ENCODE assay signal across 25 cellular contexts in genomic region chr7:114409750-114410149, GRCh38. TPM values are rescaled to one million over a fixed set of nuclear protein-coding genes. Genes with fewer than 3 reads are reported as not detected.
DNase-seq lines count a peak whose midpoint lies in the region; ATAC-seq and TF ChIP-seq lines count a peak whose summit lies in the region.
"Had no signal": no experiment of that assay in that cellular context is flagged by ENCODE, and none has a peak within 500 bp of the region (broad histone marks: within the 10 kb centered on the region; RNA-seq: fewer than 3 reads in every experiment).

No MANE protein-coding gene starts in this region.

- no peaks in the 10 kb centered on the region for H3K9me3 Mint-ChIP-seq in progenitor cell of endocrine pancreas (ENCODE audit: low read depth)
- H3K9me3 Mint-ChIP-seq: activated CD8-positive, alpha-beta T cell treated with anti-CD3 and anti-CD28 coated beads for 36 hours; activated T-cell treated with anti-CD3 and anti-CD28 coated beads, Interleukin-2, amount 50 U/mL, for 24 hours; neural progenitor cell; T-helper 2 cell treated with Interferon-gamma antibody and Interleukin-4, amounts not matched to agents 5 μg/mL and 100 μg/mL, for 36 hours had no signal

- TF ChIP-seq CTCF in RWPE2 (IDR thresholded peaks at IDR 0.05; ENCODE audit: poor library complexity, severe bottlenecking) (no peak), progenitor cell of endocrine pancreas (IDR thresholded peaks at IDR 0.05; ENCODE audit: unreplicated experiment) (no peak)

- no peak overlapping the region for H3K4me3 ChIP-seq in RWPE2 (ENCODE audit: severe bottlenecking)
- H3K4me3 ChIP-seq: colonic mucosa, gastrocnemius medialis, mucosa of descending colon, neural progenitor cell, PC-9, SK-N-MC, thoracic aorta had no signal

- peaks cover 7% of the 10 kb centered on the region for H3K27me3 Mint-ChIP-seq in progenitor cell of endocrine pancreas
- H3K27me3 Mint-ChIP-seq: activated CD8-positive, alpha-beta T cell treated with anti-CD3 and anti-CD28 coated beads for 36 hours; activated T-cell treated with anti-CD3 and anti-CD28 coated beads, Interleukin-2, amount 50 U/mL, for 24 hours; B cell had no signal

- no peaks in the 10 kb centered on the region for H3K4me1 ChIP-seq in RWPE2 (ENCODE audit: insufficient read depth, poor library complexity, severe bottlenecking)
- H3K4me1 ChIP-seq: colonic mucosa had no signal

- H3K36me3 ChIP-seq in RWPE2 (ENCODE audit: low read depth), result no peaks in the 10 kb centered on the region
- H3K36me3 ChIP-seq: colonic mucosa, gastrocnemius medialis, neural progenitor cell, thoracic aorta had no signal

- peak; percentile 3 for DNase-seq in GM04504 (ENCODE audit: low read depth)
- no peak for DNase-seq in RWPE2 (ENCODE audit: low spot score)
- DNase-seq in fibroblast of peridontal ligament (ENCODE audit: extremely low read depth), result peak; percentile 9
- peak; percentile 39 for DNase-seq in stromal cell of bone marrow (ENCODE audit: low read depth)
- DNase-seq in SKM-1 (lab: John Stamatoyannopoulos, UW; ENCODE audit: unreplicated experiment), result no peak
- DNase-seq in progenitor cell of endocrine pancreas (ENCODE audit: low spot score, unreplicated experiment), result no peak
- DNase-seq: activated CD4-positive, CD25-positive, alpha-beta regulatory T cell; activated CD8-positive, alpha-beta T cell treated with anti-CD3 and anti-CD28 coated beads for 36 hours; activated naive CD4-positive, alpha-beta T cell treated with anti-CD3 and anti-CD28 coated beads, Interleukin-2, amount 50 U/mL, for 16 hours; activated T-cell treated with anti-CD3 and anti-CD28 coated beads, Interleukin-2, amount 50 U/mL, for 24 hours; colonic mucosa; gastrocnemius medialis; GOT3; mucosa of descending colon; NCI-H1436; PC-9; retina; stimulated activated CD4-positive, alpha-beta T cell treated with anti-CD3 and anti-CD28 coated beads, Interleukin-12 subunit alpha, Interleukin-12 subunit beta, amount 100 ng/mL, for 4 hours had no signal

- H3K36me3 Mint-ChIP-seq in progenitor cell of endocrine pancreas (ENCODE audit: insufficient read depth), result no peaks in the 10 kb centered on the region
- H3K36me3 Mint-ChIP-seq: neural progenitor cell had no signal

- ATAC-seq in RWPE2 (ENCODE audit: low read depth) (peak; percentile 58; the same call in 2 of the 3 replicates), HG03571 (IDR thresholded peaks at IDR 0.05; ENCODE audit: unreplicated experiment) (no peak)
- ATAC-seq: activated CD8-positive, alpha-beta T cell treated with anti-CD3 and anti-CD28 coated beads for 36 hours; gastrocnemius medialis; left lobe of liver; mucosa of descending colon had no signal

- no peak overlapping the region for H3K27ac ChIP-seq in RWPE2 (ENCODE audit: poor library complexity, severe bottlenecking)
- H3K27ac ChIP-seq: colonic mucosa, gastrocnemius medialis, neural progenitor cell, PC-9, SK-N-MC, thoracic aorta had no signal

- H3K9me3 ChIP-seq in RWPE2 (ENCODE audit: severe bottlenecking), result no peaks in the 10 kb centered on the region
- H3K9me3 ChIP-seq: colonic mucosa, gastrocnemius medialis, mucosa of descending colon, thoracic aorta had no signal

- no peak overlapping the region for H3K27ac Mint-ChIP-seq in progenitor cell of endocrine pancreas
- H3K27ac Mint-ChIP-seq: activated CD8-positive, alpha-beta T cell treated with anti-CD3 and anti-CD28 coated beads for 36 hours; activated T-cell treated with anti-CD3 and anti-CD28 coated beads, Interleukin-2, amount 50 U/mL, for 24 hours; B cell; neural progenitor cell; T-helper 2 cell treated with Interferon-gamma antibody and Interleukin-4, amounts not matched to agents 5 μg/mL and 100 μg/mL, for 36 hours had no signal

- H3K27me3 ChIP-seq in RWPE2 (ENCODE audit: insufficient read depth, poor library complexity, severe bottlenecking), result peaks cover 21% of the 10 kb centered on the region
- H3K27me3 ChIP-seq: colonic mucosa, gastrocnemius medialis, neural progenitor cell had no signal

- no peak overlapping the region for H3K4me3 Mint-ChIP-seq in progenitor cell of endocrine pancreas (ENCODE audit: low read depth)
- H3K4me3 Mint-ChIP-seq: activated CD8-positive, alpha-beta T cell treated with anti-CD3 and anti-CD28 coated beads for 36 hours; activated T-cell treated with anti-CD3 and anti-CD28 coated beads, Interleukin-2, amount 50 U/mL, for 24 hours; B cell; neural progenitor cell; T-helper 2 cell treated with Interferon-gamma antibody and Interleukin-4, amounts not matched to agents 5 μg/mL and 100 μg/mL, for 36 hours had no signal

- peaks cover 13% of the 10 kb centered on the region for H3K4me1 Mint-ChIP-seq in progenitor cell of endocrine pancreas (ENCODE audit: low read depth)
- H3K4me1 Mint-ChIP-seq: B cell had no signal

RNA-seq across cellular contexts. Expression of gene FOXP2, which starts 4.9 kb away (rescaled TPM):
- total RNA-seq in progenitor cell of endocrine pancreas, result 4.3 and 5.8 TPM in 2 replicates
- total RNA-seq: activated CD8-positive, alpha-beta T cell treated with anti-CD3 and anti-CD28 coated beads for 36 hours; B cell had no signal

Comparison
In these comparisons a context has a peak if more than half of its experiments do, and no peak if none do; other contexts are left out.
1. DNase-seq: peak in GM04504 (single experiment), fibroblast of peridontal ligament (single experiment) and stromal cell of bone marrow (single experiment); none in RWPE2 (single experiment), SKM-1 (single experiment) and progenitor cell of endocrine pancreas (single experiment).